8 cellular contexts compared by ENCODE assay signal in genomic region chr18:8478166-8478967, GRCh38.
A peak's percentile ranks its signal among the peaks of the same experiment; 100 is the strongest.
DNase-seq lines count a peak whose midpoint lies in the region; ATAC-seq and TF ChIP-seq lines count a peak whose summit lies in the region.

No MANE protein-coding gene starts in this region.

- no peak overlapping the region for H3K4me3 ChIP-seq in IMR-90 (ENCODE audit: insufficient read depth, low read depth, low read length)

- H2BK15ac ChIP-seq in IMR-90 (ENCODE audit: low read depth, low read length) = no peak overlapping the region

- H3K9me1 ChIP-seq in IMR-90 (ENCODE audit: insufficient read depth, low read length) = no peaks in the 10 kb centered on the region

- H3K56ac ChIP-seq in IMR-90 (ENCODE audit: extremely low read depth, insufficient read depth, low read length) = no peak overlapping the region

- in situ Hi-C loops in IMR-90 (cut with MboI; ENCODE audit: low sequenced_read_pairs) = no loop called here

- no peak overlapping the region for H2BK20ac ChIP-seq in IMR-90 (ENCODE audit: low read depth, low read length)

- peak; percentile 67 for TF ChIP-seq CTCF in IMR-90 (conservative IDR thresholded peaks at IDR 0.05; ENCODE audit: low read depth, low read length)

- H2BK120ac ChIP-seq in IMR-90 (ENCODE audit: low read depth, low read length) = no peak overlapping the region

- H4K20me1 ChIP-seq in IMR-90 (ENCODE audit: insufficient read depth, low read length) = no peaks in the 10 kb centered on the region

- no peaks in the 10 kb centered on the region for H3K79me1 ChIP-seq in IMR-90 (ENCODE audit: low read depth in 1 of 2, low read length in 2 of 2)

- H2AFZ ChIP-seq in IMR-90 (replicated peaks; ENCODE audit: low read length, poor library complexity) = no peak overlapping the region

- no peak overlapping the region for H3K4ac ChIP-seq in IMR-90 (ENCODE audit: low read depth, low read length)

- peak; percentile 78 for ATAC-seq in GM19452 (IDR thresholded peaks at IDR 0.05; ENCODE audit: unreplicated experiment)
- ATAC-seq in IMR-90 (ENCODE audit: low read depth) = peak; percentile 95

- H3K9me3 ChIP-seq in IMR-90 (ENCODE audit: control insufficient read depth, insufficient read depth, low read length) = no peaks in the 10 kb centered on the region

- H3K27me3 ChIP-seq in IMR-90 (ENCODE audit: control insufficient read depth, insufficient read depth, low read length) = peaks cover 25% of the 10 kb centered on the region

- dilution Hi-C loops in IMR-90 (cut with HindIII; ENCODE audit: low sequenced_read_pairs, unreplicated experiment) = no loop called here

- no peak overlapping the region for H4K5ac ChIP-seq in IMR-90 (ENCODE audit: low read depth, low read length)

- TF ChIP-seq POLR2A in IMR-90 (IDR thresholded peaks at IDR 0.05; ENCODE audit: low read depth, low read length) = no peak

- no peak overlapping the region for H3K14ac ChIP-seq in IMR-90 (replicated peaks; ENCODE audit: low read depth, low read length)

- H2AK9ac ChIP-seq in IMR-90 (replicated peaks; ENCODE audit: low read depth, low read length, poor library complexity) = no peak overlapping the region

- H3K27ac ChIP-seq in IMR-90 (ENCODE audit: insufficient read depth, low read length) = no peak overlapping the region

- DNase-seq in COR-L47 (lab: John Stamatoyannopoulos, UW) = peak; percentile 59
- DNase-seq in IMR-90 = peak; percentile 34
- peak; percentile 44 for DNase-seq in SW480 (ENCODE audit: low spot score)
- peak; percentile 74 for DNase-seq in astrocyte of the hippocampus (ENCODE audit: low read depth, low spot score)
- peak; percentile 93 for DNase-seq in iPS-NIHi11 (ENCODE audit: low spot score)
- DNase-seq in stimulated activated CD4-positive, alpha-beta T cell treated with anti-CD3 and anti-CD28 coated beads, Interleukin-2, amount 100 ng/mL, for 4 hours (ENCODE audit: low read depth) = peak; percentile 9
- DNase-seq in NCI-H1105 (lab: John Stamatoyannopoulos, UW) = no peak

- peak; percentile 58 for TF ChIP-seq RAD21 in IMR-90 (IDR thresholded peaks at IDR 0.05; ENCODE audit: low read length)

- no peak overlapping the region for H4K8ac ChIP-seq in IMR-90 (ENCODE audit: low read depth in 2 of 2, low read length in 2 of 2)

- no peak overlapping the region for H2AK5ac ChIP-seq in IMR-90 (ENCODE audit: low read depth, low read length)

- CTCF ChIA-PET in IMR-90 (lab: Yijun Ruan, JAX) = interaction anchor here (1.3 to 2.1 kb wide), 4 partner anchors 8 to 1206 kb away, joined by 4 to 7 read pairs (median 6); no protein-coding TSS in a partner anchor

- no peak overlapping the region for H3K18ac ChIP-seq in IMR-90 (ENCODE audit: low read depth, low read length)

- POLR2A ChIA-PET in IMR-90 (lab: Charles Lee; ENCODE audit: unreplicated experiment) = no interaction called here

- H4K91ac ChIP-seq in IMR-90 (ENCODE audit: insufficient read depth, low read depth, low read length) = no peak overlapping the region

- no peak overlapping the region for H3K9ac ChIP-seq in IMR-90 (ENCODE audit: low read depth, low read length)

- no peaks in the 10 kb centered on the region for H3K4me1 ChIP-seq in IMR-90 (ENCODE audit: control insufficient read depth, insufficient read depth, low read length)

- WGBS in IMR-90 (ENCODE audit: extremely low coverage in 2 of 2, insufficient read length in 1 of 2), 2 experiments = 82% methylated on average over 4 of the region's 14 CpGs; no CpG with 5 or more reads in 1 of the 2 experiments

- H3K23ac ChIP-seq in IMR-90 (ENCODE audit: low read depth, low read length) = no peak overlapping the region

- no peak overlapping the region for H2BK5ac ChIP-seq in IMR-90 (ENCODE audit: low read depth, low read length, poor library complexity, severe bottlenecking)

- no peaks in the 10 kb centered on the region for H3K36me3 ChIP-seq in IMR-90 (ENCODE audit: control insufficient read depth, insufficient read depth, low read length)

- intact Hi-C loops in IMR-90 (cut with micrococcal nuclease) = loop anchor here (2.0 kb wide), 1 partner anchor 510 kb away; no protein-coding TSS in a partner anchor

- H3K4me2 ChIP-seq in IMR-90 (ENCODE audit: low read depth, low read length) = no peak overlapping the region

- BruUV-seq in IMR-90 (replicated peaks; lab: Mats Ljungman, UMichigan) = no TSS peak

TF ChIP-seq in IMR-90, 13 proteins besides CTCF, POLR2A, EP300 and RAD21:
- TF ChIP-seq SMC3 (IDR thresholded peaks at IDR 0.05; ENCODE audit: low read depth, low read length) (peak; percentile 46), MXI1 (IDR thresholded peaks at IDR 0.05; ENCODE audit: borderline replicate concordance, low read depth, low read length) (no peak)
